In the genomic region with DNA sequence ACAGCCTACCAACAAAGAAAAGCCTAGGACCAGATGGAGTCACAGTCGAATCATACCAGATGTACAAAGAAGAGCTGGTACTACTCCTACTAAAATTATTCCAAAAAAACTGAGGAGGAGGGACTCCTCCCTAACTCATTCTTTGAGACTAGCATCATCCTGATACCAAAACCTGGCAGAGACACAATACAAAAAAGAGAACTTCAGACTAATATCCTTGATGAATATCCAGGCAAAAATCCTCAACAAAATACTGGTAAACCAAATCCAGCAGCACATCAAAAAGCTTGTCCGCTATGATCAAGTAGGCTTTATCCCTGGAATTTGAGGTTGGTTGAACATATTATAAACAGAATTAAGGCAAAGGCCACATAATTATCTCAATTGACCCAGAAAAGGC, we compare ENCODE assay signal across 21 cellular contexts.
DNase-seq lines count a peak whose midpoint lies in the region; ATAC-seq and TF ChIP-seq lines count a peak whose summit lies in the region.
"Had no signal": no experiment of that assay in that cellular context is flagged by ENCODE, and none has a peak within 500 bp of the region (broad histone marks: within the 10 kb centered on the region; RNA-seq: fewer than 3 reads in every experiment).

No MANE protein-coding gene starts in this region.

- H3K27ac ChIP-seq in WERI-Rb-1 = no peak overlapping the region
- H3K27ac ChIP-seq: A549 had no signal

- DNase-seq in Ammon's horn (ENCODE audit: low spot score) = peak; percentile 27
- peak; percentile 24 for DNase-seq in M059J (ENCODE audit: low read depth)
- DNase-seq in astrocyte of the hippocampus (ENCODE audit: low read depth, low spot score) = peak; percentile 9
- peak; percentile 0 for DNase-seq in fibroblast of the aortic adventitia (ENCODE audit: low read depth)
- DNase-seq in NCI-H1694 treated with DMSO at 0.1 percent for 48 hours (lab: John Stamatoyannopoulos, UW) = no peak
- no peak for DNase-seq in WERI-Rb-1
- DNase-seq: 8988T; ACHN; AML-193; C1 segment of cervical spinal cord; Calu3; CD4-positive, alpha-beta memory T cell; COR-L47; DMS53; DMS79 treated with DMSO at 0.1 percent for 48 hours; GF-D8; GOT3; HFFc6 had no signal

- H3K9me3 ChIP-seq in WERI-Rb-1 (ENCODE audit: severe bottlenecking) = peaks cover 7% of the 10 kb centered on the region
- H3K9me3 ChIP-seq: HAP-1 had no signal

- TF ChIP-seq CTCF in fibroblast of the aortic adventitia (IDR thresholded peaks at IDR 0.05; ENCODE audit: insufficient read depth, low read length) (no peak), WERI-Rb-1 (IDR thresholded peaks at IDR 0.05; ENCODE audit: low read depth, low read length) (no peak)

- ATAC-seq in HG03196 (IDR thresholded peaks at IDR 0.05; ENCODE audit: unreplicated experiment) = no peak
- ATAC-seq: A549 had no signal

- H3K4me3 ChIP-seq in fibroblast of the aortic adventitia (ENCODE audit: low read depth, low read length) (no peak overlapping the region), WERI-Rb-1 (ENCODE audit: low read depth, low read length) (no peak overlapping the region)
- H3K4me3 ChIP-seq: A549, HAP-1 had no signal

- H3K27me3 ChIP-seq in WERI-Rb-1 (ENCODE audit: insufficient read depth, low read depth, severe bottlenecking) = no peaks in the 10 kb centered on the region

- H3K36me3 ChIP-seq in WERI-Rb-1 = no peaks in the 10 kb centered on the region
- H3K36me3 ChIP-seq: HAP-1 had no signal

Comparison
In these comparisons a context has a peak if more than half of its experiments do, and no peak if none do; other contexts are left out.
1. DNase-seq: peak in Ammon's horn (single experiment), M059J (single experiment), astrocyte of the hippocampus (single experiment) and fibroblast of the aortic adventitia (single experiment); none in NCI-H1694 treated with DMSO at 0.1 percent for 48 hours (single experiment) and WERI-Rb-1 (single experiment).